In genomic region chr11:64525711-64526110, GRCh38 we compare ENCODE assay signal across 27 cellular contexts. TPM values are rescaled to one million over a fixed set of nuclear protein-coding genes. Genes with fewer than 3 reads are reported as not detected.
"Had no signal": no experiment of that assay in that cellular context is flagged by ENCODE, and none has a peak within 500 bp of the region (broad histone marks: within the 10 kb centered on the region; RNA-seq: fewer than 3 reads in every experiment).

No MANE protein-coding gene starts in this region.

- H3K4me3 ChIP-seq: colonic mucosa, esophagus squamous epithelium, gastrocnemius medialis, heart right ventricle, left lung, lower lobe of right lung, mucosa of descending colon had no signal

- H3K9me3 ChIP-seq: colonic mucosa, esophagus squamous epithelium, gastrocnemius medialis, heart right ventricle, left lung, lower lobe of right lung, mucosa of descending colon had no signal

- H3K4me1 ChIP-seq: colonic mucosa, esophagus squamous epithelium, gastrocnemius medialis, heart right ventricle, left lung, lower lobe of right lung had no signal

- ATAC-seq: effector memory CD8-positive, alpha-beta T cell; esophagus mucosa; gastrocnemius medialis; heart right ventricle; left cardiac atrium; left lung; left ventricle myocardium superior; lower lobe of right lung; mucosa of descending colon had no signal

- H3K27ac ChIP-seq: colonic mucosa, epithelial cell of prostate, esophagus squamous epithelium, gastrocnemius medialis, heart right ventricle, left lung, lower lobe of right lung had no signal

- DNase-seq: colonic mucosa; cortex of kidney; effector CD8-positive, alpha-beta T cell; effector memory CD8-positive, alpha-beta T cell; endodermal cell; erythroblast; esophagus squamous epithelium; foreskin fibroblast; foreskin melanocyte; gastrocnemius medialis; glutamatergic neuron; head of caudate nucleus; heart right ventricle; hippocampal formation; left cardiac atrium; left ventricle myocardium superior; lower lobe of right lung; mesendoderm; mucosa of descending colon had no signal

- H3K27me3 ChIP-seq: colonic mucosa had no signal

- H3K36me3 ChIP-seq: colonic mucosa, esophagus squamous epithelium, gastrocnemius medialis, heart right ventricle, left lung, lower lobe of right lung had no signal

RNA-seq across cellular contexts. Expression of gene SLC22A11, which starts 30.0 kb away (rescaled TPM):
- total RNA-seq: colonic mucosa, dermis microvascular lymphatic vessel endothelial cell, endodermal cell, esophagus mucosa, esophagus squamous epithelium, gastrocnemius medialis, glomerular endothelial cell, heart right ventricle, kidney epithelial cell, left cardiac atrium, left lung, left ventricle myocardium superior, lower lobe of right lung, lung microvascular endothelial cell, myocyte had no signal
